ENCODE assay signal across 8 cellular contexts in the genomic region with DNA sequence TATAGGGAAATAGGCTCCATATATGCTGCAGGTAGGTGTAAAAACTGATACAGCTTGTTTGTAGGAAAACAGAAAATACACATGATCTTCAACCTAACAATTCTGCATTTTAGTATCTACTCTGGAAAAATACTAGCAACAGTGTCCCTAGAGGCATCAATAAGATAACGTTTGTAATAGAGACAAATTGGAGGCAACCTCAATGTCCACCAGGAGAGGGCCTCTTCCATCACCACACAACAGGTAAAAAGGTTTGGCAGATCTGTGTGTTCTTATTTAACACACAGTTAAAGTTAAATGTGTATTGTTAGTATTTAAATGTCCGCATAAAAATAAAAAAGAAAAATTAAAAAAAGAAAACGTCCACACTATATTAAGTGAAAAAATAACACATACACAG. TPM values are rescaled to one million over a fixed set of nuclear protein-coding genes. Genes with fewer than 3 reads are reported as not detected.
A peak's percentile ranks its signal among the peaks of the same experiment; 100 is the strongest.
DNase-seq lines count a peak whose midpoint lies in the region; ATAC-seq and TF ChIP-seq lines count a peak whose summit lies in the region.

No MANE protein-coding gene starts in this region.

- no peaks in the 10 kb centered on the region for H3K9me3 Mint-ChIP-seq in activated naive CD8-positive, alpha-beta T cell treated with anti-CD3 and anti-CD28 coated beads, Interleukin-2, amount 10 ng/mL, durations not matched to agents 7 days and 5 days

- H3K9ac ChIP-seq in Loucy (ENCODE audit: low read depth, low read length, poor library complexity, severe bottlenecking): no peak overlapping the region

- peaks cover 16% of the 10 kb centered on the region; the same call in 1 of the 2 replicates for H3K36me3 ChIP-seq in Loucy (ENCODE audit: insufficient read depth, low read length)

- H3K4me3 ChIP-seq in Loucy (ENCODE audit: low read length, poor library complexity, severe bottlenecking): no peak overlapping the region

- H3K4me1 Mint-ChIP-seq in activated naive CD8-positive, alpha-beta T cell treated with anti-CD3 and anti-CD28 coated beads, Interleukin-2, amount 10 ng/mL, durations not matched to agents 7 days and 5 days: peaks cover 29% of the 10 kb centered on the region

- ATAC-seq in activated naive CD8-positive, alpha-beta T cell treated with anti-CD3 and anti-CD28 coated beads, Interleukin-2, amount 10 ng/mL, durations not matched to agents 7 days and 5 days (ENCODE audit: low read depth): peak; percentile 27
- no peak for ATAC-seq in HG03439 (IDR thresholded peaks at IDR 0.05; ENCODE audit: unreplicated experiment)

- no peak overlapping the region for H3K4me3 Mint-ChIP-seq in activated naive CD8-positive, alpha-beta T cell treated with anti-CD3 and anti-CD28 coated beads, Interleukin-2, amount 10 ng/mL, durations not matched to agents 7 days and 5 days

- TF ChIP-seq CTCF in Loucy (conservative IDR thresholded peaks at IDR 0.05; ENCODE audit: low read length): peak; percentile 76

- no peaks in the 10 kb centered on the region for H3F3A ChIP-seq in Loucy (ENCODE audit: low read depth)

- DNase-seq in SIG-M5 treated with dmso at 0.1 percent for 504 hours (lab: John Stamatoyannopoulos, UW; ENCODE audit: unreplicated experiment) (peak; percentile 83), SIG-M5 (lab: John Stamatoyannopoulos, UW) (no peak), myocyte (ENCODE audit: low read depth) (peak; percentile 32)
- DNase-seq in activated naive CD8-positive, alpha-beta T cell treated with anti-CD3 and anti-CD28 coated beads, Interleukin-2, amount 10 ng/mL, durations not matched to agents 7 days and 5 days: no peak
- DNase-seq in stimulated activated CD4-positive, alpha-beta T cell treated with anti-CD3 and anti-CD28 coated beads, Interleukin-4, amount 100 ng/mL, for 4 hours: no peak
- no peak for DNase-seq in activated naive CD4-positive, alpha-beta T cell treated with anti-CD3 and anti-CD28 coated beads, Interleukin-2, amount 50 U/mL, for 16 hours

- POLR2A ChIA-PET in activated naive CD8-positive, alpha-beta T cell treated with anti-CD3 and anti-CD28 coated beads, Interleukin-2, amount 10 ng/mL, durations not matched to agents 7 days and 5 days (lab: Charles Lee): no interaction called here

- no peak overlapping the region for H3K27ac Mint-ChIP-seq in activated naive CD8-positive, alpha-beta T cell treated with anti-CD3 and anti-CD28 coated beads, Interleukin-2, amount 10 ng/mL, durations not matched to agents 7 days and 5 days

- no peak overlapping the region for H3K4me2 ChIP-seq in Loucy (ENCODE audit: low read depth, low read length, poor library complexity, severe bottlenecking)

- H3K9me2 ChIP-seq in Loucy (replicated peaks; ENCODE audit: low read depth, low read length): no peaks in the 10 kb centered on the region

- no peaks in the 10 kb centered on the region for H4K20me1 ChIP-seq in Loucy (ENCODE audit: insufficient read depth, low read length, poor library complexity, severe bottlenecking)

- H3K27me3 ChIP-seq in Loucy (ENCODE audit: insufficient read depth, low read length, poor library complexity, severe bottlenecking): no peaks in the 10 kb centered on the region

- no peaks in the 10 kb centered on the region for H3K27me3 Mint-ChIP-seq in activated naive CD8-positive, alpha-beta T cell treated with anti-CD3 and anti-CD28 coated beads, Interleukin-2, amount 10 ng/mL, durations not matched to agents 7 days and 5 days

- no peak overlapping the region for H2AFZ ChIP-seq in Loucy (ENCODE audit: low read length)

- peaks cover 12% of the 10 kb centered on the region for H3K79me2 ChIP-seq in Loucy (ENCODE audit: insufficient read depth, low read length)

- no peaks in the 10 kb centered on the region for H3K9me3 ChIP-seq in Loucy (ENCODE audit: insufficient read depth, low read depth, low read length)

- peaks cover 15% of the 10 kb centered on the region for H3K4me1 ChIP-seq in Loucy (ENCODE audit: insufficient read depth, low read length, poor library complexity, severe bottlenecking)

- H3K36me3 Mint-ChIP-seq in activated naive CD8-positive, alpha-beta T cell treated with anti-CD3 and anti-CD28 coated beads, Interleukin-2, amount 10 ng/mL, durations not matched to agents 7 days and 5 days: peaks cover 10% of the 10 kb centered on the region

RNA-seq across cellular contexts. Expression of a gene that starts 5.4 kb away (rescaled TPM):
- total RNA-seq in activated naive CD8-positive, alpha-beta T cell treated with anti-CD3 and anti-CD28 coated beads, Interleukin-2, amount 10 ng/mL, durations not matched to agents 7 days and 5 days: 10 to 100 TPM; 40.6 to 43.7 TPM
- total RNA-seq in myocyte: 36.7 and 42.7 TPM in 2 replicates
- polyA plus RNA-seq in myocyte (2012): 43.5 TPM

RNA-seq across cellular contexts. Expression of a gene that starts 28.5 kb away (rescaled TPM):
- 1 to 10 TPM; 2.7 TPM for total RNA-seq in activated naive CD8-positive, alpha-beta T cell treated with anti-CD3 and anti-CD28 coated beads, Interleukin-2, amount 10 ng/mL, durations not matched to agents 7 days and 5 days
- 11.5 and 14.9 TPM in 2 replicates for total RNA-seq in myocyte
- 7.0 TPM for polyA plus RNA-seq in myocyte (2012)

Comparison
In these comparisons a context has a peak if more than half of its experiments do, and no peak if none do; other contexts are left out.
1. DNase-seq: peak in SIG-M5 treated with dmso at 0.1 percent for 504 hours (single experiment) and myocyte (single experiment); none in SIG-M5 (single experiment), activated naive CD8-positive, alpha-beta T cell treated with anti-CD3 and anti-CD28 coated beads, Interleukin-2, amount 10 ng/mL, durations not matched to agents 7 days and 5 days (single experiment), stimulated activated CD4-positive, alpha-beta T cell treated with anti-CD3 and anti-CD28 coated beads, Interleukin-4, amount 100 ng/mL, for 4 hours (0 of 2) and activated naive CD4-positive, alpha-beta T cell treated with anti-CD3 and anti-CD28 coated beads, Interleukin-2, amount 50 U/mL, for 16 hours (single experiment).